ENCODE assay signal across 13 cellular contexts in genomic region chr18:73340135-73340934, GRCh38.
DNase-seq lines count a peak whose midpoint lies in the region; ATAC-seq and TF ChIP-seq lines count a peak whose summit lies in the region.
"Had no signal": no experiment of that assay in that cellular context is flagged by ENCODE, and none has a peak within 500 bp of the region (broad histone marks: within the 10 kb centered on the region; RNA-seq: fewer than 3 reads in every experiment).

No MANE protein-coding gene starts in this region.

- DNase-seq in SK-N-SH, result no peak
- DNase-seq in PC-3, result peak; percentile 85
- peak; percentile 80 to 89 for DNase-seq in foreskin keratinocyte
- DNase-seq in upper lobe of right lung, result no peak
- no peak for DNase-seq in NCI-H526 treated with DMSO at 0.1 percent for 48 hours (lab: John Stamatoyannopoulos, UW)
- no peak for DNase-seq in NCI-H524 treated with DMSO at 0.1 percent for 48 hours (lab: John Stamatoyannopoulos, UW)
- DNase-seq in activated naive CD4-positive, alpha-beta T cell (lab: John Stamatoyannopoulos, UW), result no peak
- DNase-seq: 8988T; activated B cell treated with CpG ODN at 0.5 μM for 24 hours; activated effector memory CD4-positive, alpha-beta T cell treated with Interleukin-2 at 50 U/mL for 16 hours; NCI-H2081 treated with DMSO at 0.1 percent for 48 hours; RPMI8226 had no signal

- TF ChIP-seq RAD21 in SK-N-SH (IDR thresholded peaks at IDR 0.05; ENCODE audit: low read length), result no peak

- peak overlapping the region; percentile 46; the same call in 1 of the 2 replicates for H3K4me2 ChIP-seq in SK-N-SH
- H3K4me2 ChIP-seq in PC-3 (ENCODE audit: low read length), result peak overlapping the region; percentile 78

- WGBS in SK-N-SH (ENCODE audit: low lambda C conversion rate), result 0% methylated on average over 7 of the region's 7 CpGs

- H3K36me3 ChIP-seq in SK-N-SH (replicated peaks in 1 of 2; ENCODE audit: control insufficient read depth in 1 of 2, insufficient read depth in 2 of 2, low read length in 1 of 2), result no peaks in the 10 kb centered on the region
- H3K36me3 ChIP-seq in PC-3 (ENCODE audit: low read depth, low read length), result peaks cover 53% of the 10 kb centered on the region
- H3K36me3 ChIP-seq in upper lobe of right lung, result no peaks in the 10 kb centered on the region

- H3K27ac ChIP-seq in SK-N-SH (ENCODE audit: low read depth in 2 of 2, low read length in 1 of 2) (no peak overlapping the region), PC-3 (ENCODE audit: low read length) (peak overlapping the region; percentile 92), foreskin keratinocyte (peak overlapping the region; percentile 51), upper lobe of right lung (no peak overlapping the region)

- H3F3A ChIP-seq in SK-N-SH (replicated peaks; ENCODE audit: insufficient read depth), result no peaks in the 10 kb centered on the region
- peaks cover 16% of the 10 kb centered on the region for H3F3A ChIP-seq in PC-3 (ENCODE audit: low read length, unreplicated experiment)

- H3K79me2 ChIP-seq in SK-N-SH (ENCODE audit: insufficient read depth), result no peaks in the 10 kb centered on the region
- peaks cover 15% of the 10 kb centered on the region; the same call in 1 of the 2 replicates for H3K79me2 ChIP-seq in PC-3 (ENCODE audit: low read length)

- no peaks in the 10 kb centered on the region for H3K9me2 ChIP-seq in SK-N-SH
- H3K9me2 ChIP-seq in PC-3 (replicated peaks; ENCODE audit: low read length), result no peaks in the 10 kb centered on the region

- TF ChIP-seq EP300 in SK-N-SH (IDR thresholded peaks at IDR 0.05; ENCODE audit: borderline replicate concordance in 1 of 2, low read depth in 1 of 2, low read length in 1 of 2), result no peak

- H3K4me3 ChIP-seq in SK-N-SH (ENCODE audit: low read depth in 2 of 2, low read length in 1 of 2), result peak overlapping the region; percentile 19 to 45; a peak in 3 of 4 replicates
- peak overlapping the region; percentile 52 for H3K4me3 ChIP-seq in PC-3 (ENCODE audit: low read length)
- peak overlapping the region; percentile 12 for H3K4me3 ChIP-seq in upper lobe of right lung

- H3K9me3 ChIP-seq in SK-N-SH (no peaks in the 10 kb centered on the region), PC-3 (ENCODE audit: low read length) (no peaks in the 10 kb centered on the region), upper lobe of right lung (no peaks in the 10 kb centered on the region)

- intact Hi-C loops in PC-3 (cut with micrococcal nuclease) (no loop called here), upper lobe of right lung (cut with DNase I) (no loop called here)

- no peaks in the 10 kb centered on the region for H3K4me1 ChIP-seq in SK-N-SH (ENCODE audit: control insufficient read depth in 1 of 2, insufficient read depth in 2 of 2, low read depth in 1 of 2, low read length in 1 of 2)
- H3K4me1 ChIP-seq in PC-3 (ENCODE audit: insufficient read depth, low read length), result peaks cover 36% of the 10 kb centered on the region
- H3K4me1 ChIP-seq in foreskin keratinocyte, result peaks cover 7% of the 10 kb centered on the region
- no peaks in the 10 kb centered on the region for H3K4me1 ChIP-seq in upper lobe of right lung

- no peaks in the 10 kb centered on the region for H4K20me1 ChIP-seq in SK-N-SH (ENCODE audit: insufficient read depth)
- no peaks in the 10 kb centered on the region for H4K20me1 ChIP-seq in PC-3 (ENCODE audit: low read length)

- TF ChIP-seq CTCF in SK-N-SH (IDR thresholded peaks at IDR 0.05) (no peak), PC-3 (conservative IDR thresholded peaks at IDR 0.05; ENCODE audit: low read depth, low read length) (no peak), foreskin keratinocyte (conservative IDR thresholded peaks at IDR 0.05) (no peak), upper lobe of right lung (IDR thresholded peaks at IDR 0.05) (no peak)

- 0 out of 2 replicates have a peak overlapping the region, but pooled peaks have one; percentile 1 for H2AFZ ChIP-seq in SK-N-SH (ENCODE audit: low read depth)
- no peak overlapping the region for H2AFZ ChIP-seq in PC-3 (ENCODE audit: low read length)

- POLR2A ChIA-PET in SK-N-SH (lab: Yijun Ruan, JAX), result no interaction called here
- POLR2A ChIA-PET in PC-3 (lab: Charles Lee; ENCODE audit: unreplicated experiment), result no interaction called here

- ATAC-seq in SK-N-SH treated with all-trans-retinoic acid at 6 μM for 48 hours, result no peak
- ATAC-seq in PC-3, result peak; percentile 55
- ATAC-seq in foreskin keratinocyte, result peak; percentile 87
- peak; percentile 72 for ATAC-seq in upper lobe of right lung

- no peak overlapping the region for H3K9ac ChIP-seq in SK-N-SH
- peak overlapping the region; percentile 62 for H3K9ac ChIP-seq in PC-3 (ENCODE audit: low read length)

- no peaks in the 10 kb centered on the region for H3K27me3 ChIP-seq in SK-N-SH (ENCODE audit: insufficient read depth)
- H3K27me3 ChIP-seq in PC-3 (ENCODE audit: low read length), result no peaks in the 10 kb centered on the region
- H3K27me3 ChIP-seq in foreskin keratinocyte, result no peaks in the 10 kb centered on the region
- no peaks in the 10 kb centered on the region for H3K27me3 ChIP-seq in upper lobe of right lung

- CTCF ChIA-PET in SK-N-SH (lab: Yijun Ruan, JAX) (no interaction called here), PC-3 (lab: Charles Lee) (no interaction called here)

- BruUV-seq in PC-3 (replicated peaks; lab: Mats Ljungman, UMichigan), result TSS peak; percentile 71

TF ChIP-seq in SK-N-SH, 30 proteins besides CTCF, POLR2A, EP300 and RAD21:
- no peak for TF ChIP-seq NFIC (IDR thresholded peaks at IDR 0.05; ENCODE audit: borderline replicate concordance)
- no peak for TF ChIP-seq TAF1 (IDR thresholded peaks at IDR 0.05; ENCODE audit: borderline replicate concordance, low read depth, low read length)
- TF ChIP-seq CHD2 (IDR thresholded peaks at IDR 0.05; ENCODE audit: low read length, partially characterized antibody), result no peak
- TF ChIP-seq PBX3 (IDR thresholded peaks at IDR 0.05), result no peak
- TF ChIP-seq JUND (IDR thresholded peaks at IDR 0.05), result peak; percentile 14; the same call in 1 of the 2 replicates
- no peak for TF ChIP-seq USF1 (IDR thresholded peaks at IDR 0.05; ENCODE audit: borderline replicate concordance, low read depth)
- no peak for TF ChIP-seq FOXM1 (IDR thresholded peaks at IDR 0.05; ENCODE audit: low read depth)
- TF ChIP-seq MEF2A (IDR thresholded peaks at IDR 0.05; ENCODE audit: borderline replicate concordance, low read depth), result no peak
- TF ChIP-seq GATA2 (CRISPR knock-in tag; IDR thresholded peaks at IDR 0.05), result no peak

TF ChIP-seq in SK-N-SH treated with all-trans-retinoic acid at 6 μM for 48 hours, 23 proteins besides CTCF, POLR2A, EP300 and RAD21 (continues in another document):
- TF ChIP-seq ZFP30 (CRISPR knock-in tag; IDR thresholded peaks at IDR 0.05) (no peak), ZFP3 (CRISPR knock-in tag; IDR thresholded peaks at IDR 0.05) (no peak), PATZ1 (CRISPR knock-in tag; IDR thresholded peaks at IDR 0.05; ENCODE audit: borderline replicate concordance) (no peak), ESRRG (CRISPR knock-in tag; IDR thresholded peaks at IDR 0.05) (no peak), BACH2 (CRISPR knock-in tag; IDR thresholded peaks at IDR 0.05; ENCODE audit: borderline replicate concordance) (no peak), CSRNP3 (CRISPR knock-in tag; IDR thresholded peaks at IDR 0.05) (no peak), ZC3H10 (CRISPR knock-in tag; IDR thresholded peaks at IDR 0.05) (no peak), ISL1 (CRISPR knock-in tag; IDR thresholded peaks at IDR 0.05) (no peak)

Comparison
In these comparisons a context has a peak if more than half of its experiments do, and no peak if none do; other contexts are left out.
1. DNase-seq: peak in PC-3 (single experiment) and foreskin keratinocyte (2 of 2); none in SK-N-SH (single experiment), upper lobe of right lung (single experiment), NCI-H526 treated with DMSO at 0.1 percent for 48 hours (single experiment), NCI-H524 treated with DMSO at 0.1 percent for 48 hours (single experiment) and activated naive CD4-positive, alpha-beta T cell (0 of 4).
2. H3K27ac ChIP-seq: peak in PC-3 (single experiment) and foreskin keratinocyte (single experiment); none in SK-N-SH (0 of 2) and upper lobe of right lung (single experiment).
3. Peak in every context shown above with its lines, with median percentiles within 50 percentile points of each other: H3K4me3 ChIP-seq.